8 cellular contexts compared by ENCODE assay signal in the genomic region with DNA sequence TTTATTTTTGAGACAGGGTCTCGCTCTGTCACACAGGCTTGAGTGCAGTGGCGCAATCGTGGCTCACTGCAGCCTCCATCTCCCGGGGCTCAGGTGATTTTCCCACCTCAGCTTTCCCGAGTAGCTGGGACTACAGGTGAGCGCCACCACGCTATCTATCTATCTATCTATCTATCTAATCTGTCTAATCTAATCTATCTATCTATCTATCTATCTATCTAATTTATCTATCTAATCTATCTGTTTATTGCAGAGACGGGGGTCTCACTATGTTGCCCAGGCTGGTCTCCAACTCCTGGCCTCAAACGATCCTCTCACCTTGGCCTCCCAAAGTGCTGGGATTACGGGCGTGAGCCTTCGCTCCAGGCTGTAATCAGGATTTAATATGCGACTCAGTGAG. TPM values are rescaled to one million over a fixed set of nuclear protein-coding genes. Genes with fewer than 3 reads are reported as not detected.
A peak's percentile ranks its signal among the peaks of the same experiment; 100 is the strongest.
DNase-seq lines count a peak whose midpoint lies in the region; ATAC-seq and TF ChIP-seq lines count a peak whose summit lies in the region.

No MANE protein-coding gene starts in this region.

- peaks cover 17% of the 10 kb centered on the region for H3K4me1 ChIP-seq in CD4-positive, CD25-positive, alpha-beta regulatory T cell (ENCODE audit: control insufficient read depth, insufficient read depth, low read length, poor library complexity, severe bottlenecking)
- H3K4me1 ChIP-seq in OCI-LY7 (ENCODE audit: insufficient read depth, low read length, poor library complexity, severe bottlenecking) = no peaks in the 10 kb centered on the region
- peaks cover 7% of the 10 kb centered on the region for H3K4me1 ChIP-seq in osteoblast (ENCODE audit: insufficient read depth, low read length)

- H3K4me2 ChIP-seq in OCI-LY7 (ENCODE audit: low read length) (peak overlapping the region; percentile 59), osteoblast (ENCODE audit: insufficient read depth, low read length) (peak overlapping the region; percentile 82)

- no peak for DNase-seq in CD4-positive, CD25-positive, alpha-beta regulatory T cell
- DNase-seq in OCI-LY7 (ENCODE audit: low spot score) (no peak), endothelial cell (ENCODE audit: low spot score) (no peak), osteoblast (ENCODE audit: insufficient read length, low spot score, missing footprints) (no peak), NCI-H1694 treated with DMSO at 0.1 percent for 48 hours (lab: John Stamatoyannopoulos, UW) (no peak), GM03348 (ENCODE audit: low spot score) (no peak)

- peaks cover 15 to 38% (median 21%) of the 10 kb centered on the region in 4 donors for H3K4me1 Mint-ChIP-seq in CD4-positive, CD25-positive, alpha-beta regulatory T cell
- peaks cover 20% of the 10 kb centered on the region for H3K4me1 Mint-ChIP-seq in endothelial cell (ENCODE audit: unreplicated experiment)

- TF ChIP-seq CTCF in OCI-LY7 (conservative IDR thresholded peaks at IDR 0.05; ENCODE audit: low read length) (no peak), endothelial cell (IDR thresholded peaks at IDR 0.05; ENCODE audit: unreplicated experiment) (no peak), osteoblast (IDR thresholded peaks at IDR 0.05; ENCODE audit: extremely low read depth, low read depth, low read length) (no peak)

- H3K9me3 Mint-ChIP-seq in CD4-positive, CD25-positive, alpha-beta regulatory T cell = peaks cover 7 to 65% (median 37%) of the 10 kb centered on the region in 7 donors
- H3K9me3 Mint-ChIP-seq in endothelial cell (ENCODE audit: unreplicated experiment) = peaks cover 35% of the 10 kb centered on the region

- peaks cover 48% of the 10 kb centered on the region for H3K36me3 Mint-ChIP-seq in CD4-positive, CD25-positive, alpha-beta regulatory T cell
- H3K36me3 Mint-ChIP-seq in endothelial cell (ENCODE audit: low read depth, unreplicated experiment) = peaks cover 39% of the 10 kb centered on the region

- H2AFZ ChIP-seq in OCI-LY7 (ENCODE audit: low read length) (peak overlapping the region; percentile 81; the same call in 1 of the 2 replicates), osteoblast (ENCODE audit: low read length) (peak overlapping the region; percentile 91)

- H3K9me2 ChIP-seq in OCI-LY7 (ENCODE audit: insufficient read depth, low read length) = no peaks in the 10 kb centered on the region

- H3K27ac Mint-ChIP-seq in CD4-positive, CD25-positive, alpha-beta regulatory T cell = peak overlapping the region; percentile 90 to 91 (median 90)
- peak overlapping the region; percentile 97 for H3K27ac Mint-ChIP-seq in endothelial cell (ENCODE audit: unreplicated experiment)

- H3K27ac ChIP-seq in CD4-positive, CD25-positive, alpha-beta regulatory T cell (ENCODE audit: insufficient read depth, low read length, poor library complexity, severe bottlenecking) = no peak overlapping the region
- H3K27ac ChIP-seq in OCI-LY7 (ENCODE audit: low read depth, low read length, poor library complexity, severe bottlenecking) = no peak overlapping the region
- peak overlapping the region; percentile 35 for H3K27ac ChIP-seq in osteoblast (ENCODE audit: low read depth, low read length)

- no peaks in the 10 kb centered on the region for H3K27me3 ChIP-seq in CD4-positive, CD25-positive, alpha-beta regulatory T cell (ENCODE audit: control insufficient read depth, insufficient read depth, low read length)
- H3K27me3 ChIP-seq in osteoblast (ENCODE audit: insufficient read depth, low read length) = no peaks in the 10 kb centered on the region

- no peaks in the 10 kb centered on the region for H3K27me3 Mint-ChIP-seq in CD4-positive, CD25-positive, alpha-beta regulatory T cell
- H3K27me3 Mint-ChIP-seq in endothelial cell (ENCODE audit: unreplicated experiment) = peaks cover 18% of the 10 kb centered on the region

- intact Hi-C loops in OCI-LY7 (cut with micrococcal nuclease; ENCODE audit: unreplicated experiment) = loop anchor here (1.0 to 10.0 kb wide), 2 partner anchors 58 to 307 kb away; partner anchors contain the start of gene ZNF350

- H3K4me3 Mint-ChIP-seq in CD4-positive, CD25-positive, alpha-beta regulatory T cell = peak overlapping the region; percentile 92 to 98 (median 94)
- H3K4me3 Mint-ChIP-seq in endothelial cell (ENCODE audit: unreplicated experiment) = peak overlapping the region; percentile 99

- CTCF ChIA-PET in OCI-LY7 (lab: Charles Lee; ENCODE audit: unreplicated experiment) = no interaction called here

- no TSS peak for BruUV-seq in OCI-LY7 (replicated peaks; lab: Mats Ljungman, UMichigan)

- H3K4me3 ChIP-seq in CD4-positive, CD25-positive, alpha-beta regulatory T cell (ENCODE audit: low read depth, low read length) = peak overlapping the region; percentile 99
- peak overlapping the region; percentile 75 for H3K4me3 ChIP-seq in OCI-LY7 (ENCODE audit: low read depth, low read length, poor library complexity, severe bottlenecking)
- peak overlapping the region; percentile 95 for H3K4me3 ChIP-seq in osteoblast (ENCODE audit: insufficient read depth, low read length)

- H3K9me3 ChIP-seq in CD4-positive, CD25-positive, alpha-beta regulatory T cell (ENCODE audit: control insufficient read depth in 2 of 2, low read length in 2 of 2) = peaks cover 57 to 67% of the 10 kb centered on the region in 2 experiments
- peaks cover 26% of the 10 kb centered on the region for H3K9me3 ChIP-seq in OCI-LY7 (ENCODE audit: low read length)
- H3K9me3 ChIP-seq in osteoblast (ENCODE audit: low read depth, low read length) = peaks cover 3% of the 10 kb centered on the region

- no peaks in the 10 kb centered on the region for H3K79me2 ChIP-seq in OCI-LY7 (ENCODE audit: insufficient read depth, low read depth, low read length)
- peaks cover 13% of the 10 kb centered on the region for H3K79me2 ChIP-seq in osteoblast (ENCODE audit: insufficient read depth, low read length)

- H4K20me1 ChIP-seq in OCI-LY7 (ENCODE audit: insufficient read depth, low read length) (no peaks in the 10 kb centered on the region), osteoblast (ENCODE audit: insufficient read depth, low read length) (no peaks in the 10 kb centered on the region)

- ATAC-seq in CD4-positive, CD25-positive, alpha-beta regulatory T cell (ENCODE audit: low read depth in 2 of 2) = no peak
- no peak for ATAC-seq in GM21423 (IDR thresholded peaks at IDR 0.05; ENCODE audit: unreplicated experiment)
- no peak for ATAC-seq in HG03460 (IDR thresholded peaks at IDR 0.05; ENCODE audit: unreplicated experiment)

- POLR2A ChIA-PET in OCI-LY7 (lab: Charles Lee) = no interaction called here

- peaks cover 30% of the 10 kb centered on the region for H3K36me3 ChIP-seq in CD4-positive, CD25-positive, alpha-beta regulatory T cell (ENCODE audit: control insufficient read depth, insufficient read depth, low read length)
- peaks cover 28% of the 10 kb centered on the region for H3K36me3 ChIP-seq in OCI-LY7 (ENCODE audit: insufficient read depth, low read length)
- H3K36me3 ChIP-seq in osteoblast (ENCODE audit: insufficient read depth, low read length) = peaks cover 15% of the 10 kb centered on the region

RNA-seq across cellular contexts. Expression of gene ZNF613, which starts 0.6 kb away (rescaled TPM):
- total RNA-seq in CD4-positive, CD25-positive, alpha-beta regulatory T cell = 2.4 TPM
- 1 to 10 TPM; 3.7 to 5.8 (median 4.7) TPM for polyA plus RNA-seq in CD4-positive, CD25-positive, alpha-beta regulatory T cell
- total RNA-seq in OCI-LY7 (2014; rRNA removed; shearing (Covaris generic)) = 4.6 and 10.0 TPM in 2 replicates
- total RNA-seq in OCI-LY7 (2022) (3.9 and 4.5 TPM in 2 replicates), endothelial cell (ENCODE audit: unreplicated experiment) (10.9 TPM), osteoblast (6.5 and 8.0 TPM in 2 replicates)

RNA-seq across cellular contexts. Expression of gene ZNF649, which starts 23.0 kb away (rescaled TPM):
- total RNA-seq in CD4-positive, CD25-positive, alpha-beta regulatory T cell = 9.3 TPM
- 1 to 10 TPM; 5.9 to 9.2 (median 7.8) TPM for polyA plus RNA-seq in CD4-positive, CD25-positive, alpha-beta regulatory T cell
- 5.9 and 8.3 TPM in 2 replicates for total RNA-seq in OCI-LY7 (2014; rRNA removed; shearing (Covaris generic))
- total RNA-seq in OCI-LY7 (2022) = 2.4 and 3.6 TPM in 2 replicates
- 17.2 TPM for total RNA-seq in endothelial cell (ENCODE audit: unreplicated experiment)
- 5.4 and 7.7 TPM in 2 replicates for total RNA-seq in osteoblast

RNA-seq across cellular contexts. Expression of gene ZNF577, which starts 40.1 kb away (rescaled TPM):
- 6.8 TPM for total RNA-seq in CD4-positive, CD25-positive, alpha-beta regulatory T cell
- 1 to 10 TPM; 1.6 to 4.4 (median 2.4) TPM for polyA plus RNA-seq in CD4-positive, CD25-positive, alpha-beta regulatory T cell
- total RNA-seq in OCI-LY7 (2014; rRNA removed; shearing (Covaris generic)) = 9.6 and 10.0 TPM in 2 replicates
- total RNA-seq in OCI-LY7 (2022) (2.0 and 3.3 TPM in 2 replicates), endothelial cell (ENCODE audit: unreplicated experiment) (9.3 TPM), osteoblast (10.5 and 12.1 TPM in 2 replicates)

RNA-seq across cellular contexts. Expression of gene ZNF350, which starts 58.8 kb away (rescaled TPM):
- total RNA-seq in CD4-positive, CD25-positive, alpha-beta regulatory T cell = 25.4 TPM
- polyA plus RNA-seq in CD4-positive, CD25-positive, alpha-beta regulatory T cell = 10 to 100 TPM; 15.5 to 25.3 (median 18.8) TPM
- 3.1 and 5.2 TPM in 2 replicates for total RNA-seq in OCI-LY7 (2014; rRNA removed; shearing (Covaris generic))
- 4.9 and 6.2 TPM in 2 replicates for total RNA-seq in OCI-LY7 (2022)
- 8.9 TPM for total RNA-seq in endothelial cell (ENCODE audit: unreplicated experiment)
- total RNA-seq in osteoblast = 11.5 and 13.8 TPM in 2 replicates
